In the genomic region with DNA sequence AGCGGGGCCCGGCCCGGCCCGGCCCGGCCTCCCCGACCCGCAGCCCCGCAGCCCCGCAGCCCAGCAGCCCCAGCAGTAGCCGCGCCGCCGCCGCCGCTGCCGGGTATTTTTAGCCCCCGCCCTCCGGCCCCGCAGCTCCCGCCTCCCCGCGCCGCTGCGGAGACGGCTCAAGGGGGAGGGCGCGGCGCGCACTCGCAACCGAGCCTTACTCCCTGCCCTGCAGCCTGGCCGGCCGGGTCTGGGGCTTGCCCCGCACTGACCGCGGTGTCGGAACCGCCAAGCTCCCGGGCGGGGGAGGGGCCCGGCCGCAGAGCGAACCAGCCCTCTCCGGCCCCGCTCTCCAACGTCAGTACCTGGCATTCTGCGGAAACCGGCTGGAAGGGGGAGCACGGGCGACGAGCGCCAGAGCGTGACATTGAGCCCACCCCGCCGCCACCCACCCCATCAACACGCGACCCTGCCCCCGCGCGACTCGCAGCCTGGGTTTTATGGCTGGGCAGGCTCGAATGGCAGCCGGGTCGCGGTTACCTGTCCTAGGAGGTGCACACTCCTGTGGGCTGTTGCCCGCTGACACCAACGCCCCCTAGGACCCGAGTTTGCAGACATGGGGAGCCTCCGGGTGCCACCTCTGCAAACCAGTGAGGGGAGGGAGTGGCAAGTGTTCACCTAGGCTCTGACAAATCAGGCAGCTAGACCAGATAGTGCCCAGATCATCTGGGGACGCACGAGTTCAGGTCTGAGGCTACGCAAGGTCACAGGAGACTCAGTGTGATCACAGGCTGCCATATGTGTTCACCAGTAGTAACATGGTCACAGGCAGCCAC, we compare ENCODE assay signal across 8 cellular contexts. TPM values are rescaled to one million over a fixed set of nuclear protein-coding genes. Genes with fewer than 3 reads are reported as not detected.
DNase-seq lines count a peak whose midpoint lies in the region; ATAC-seq and TF ChIP-seq lines count a peak whose summit lies in the region.

A gene with protein sequence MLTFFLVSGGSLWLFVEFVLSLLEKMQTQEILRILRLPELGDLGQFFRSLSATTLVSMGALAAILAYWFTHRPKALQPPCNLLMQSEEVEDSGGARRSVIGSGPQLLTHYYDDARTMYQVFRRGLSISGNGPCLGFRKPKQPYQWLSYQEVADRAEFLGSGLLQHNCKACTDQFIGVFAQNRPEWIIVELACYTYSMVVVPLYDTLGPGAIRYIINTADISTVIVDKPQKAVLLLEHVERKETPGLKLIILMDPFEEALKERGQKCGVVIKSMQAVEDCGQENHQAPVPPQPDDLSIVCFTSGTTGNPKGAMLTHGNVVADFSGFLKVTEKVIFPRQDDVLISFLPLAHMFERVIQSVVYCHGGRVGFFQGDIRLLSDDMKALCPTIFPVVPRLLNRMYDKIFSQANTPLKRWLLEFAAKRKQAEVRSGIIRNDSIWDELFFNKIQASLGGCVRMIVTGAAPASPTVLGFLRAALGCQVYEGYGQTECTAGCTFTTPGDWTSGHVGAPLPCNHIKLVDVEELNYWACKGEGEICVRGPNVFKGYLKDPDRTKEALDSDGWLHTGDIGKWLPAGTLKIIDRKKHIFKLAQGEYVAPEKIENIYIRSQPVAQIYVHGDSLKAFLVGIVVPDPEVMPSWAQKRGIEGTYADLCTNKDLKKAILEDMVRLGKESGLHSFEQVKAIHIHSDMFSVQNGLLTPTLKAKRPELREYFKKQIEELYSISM (minus strand): TSS at position 98 of the 824 bp plus-strand sequence. CDS start 105 bp downstream, outside the sequence.

- peak within 1 kb of the TSS in 7 of 8 donors; percentile 57 to 92 (median 73) for H3K27ac Mint-ChIP-seq in CD8-positive, alpha-beta memory T cell
- peak within 1 kb of the TSS; percentile 71 for H3K27ac Mint-ChIP-seq in activated naive CD8-positive, alpha-beta T cell treated with anti-CD3 and anti-CD28 coated beads, Interleukin-2, amount 50 U/mL, for 24 hours

- peaks cover 3% of the 10 kb centered on the region for H3K27me3 ChIP-seq in CD8-positive, alpha-beta memory T cell (ENCODE audit: insufficient read depth, low read length, poor library complexity, severe bottlenecking)
- H3K27me3 ChIP-seq in Peyer's patch = peaks cover 0 to 11% of the 10 kb centered on the region in 2 donors

- H3K9me3 ChIP-seq in CD8-positive, alpha-beta memory T cell (ENCODE audit: low read length) = no peaks in the 10 kb centered on the region
- peaks cover 0 to 3% (median 0%) of the 10 kb centered on the region in 4 donors for H3K9me3 ChIP-seq in Peyer's patch

- TF ChIP-seq POLR2A in Peyer's patch (IDR thresholded peaks at IDR 0.05) = no peak

- peaks cover 9 to 22% of the 10 kb centered on the region in 2 donors for H3K27me3 Mint-ChIP-seq in CD8-positive, alpha-beta memory T cell
- peaks cover 44% of the 10 kb centered on the region for H3K27me3 Mint-ChIP-seq in activated naive CD8-positive, alpha-beta T cell treated with anti-CD3 and anti-CD28 coated beads, Interleukin-2, amount 50 U/mL, for 24 hours

- CTCF ChIA-PET in CD8-positive, alpha-beta memory T cell (lab: Charles Lee) = interaction anchor here (1.0 to 13.3 kb wide), 6 partner anchors 12 to 485 kb away, joined by 3 to 157 read pairs (median 5); no protein-coding TSS in a partner anchor

- ATAC-seq in activated naive CD8-positive, alpha-beta T cell treated with anti-CD3 and anti-CD28 coated beads, Interleukin-2, amount 50 U/mL, for 24 hours = peak; percentile 6
- peak; percentile 55 to 68 for ATAC-seq in left cardiac atrium

- peaks cover 28 to 41% (median 40%) of the 10 kb centered on the region in 3 donors for H3K4me1 Mint-ChIP-seq in CD8-positive, alpha-beta memory T cell
- H3K4me1 Mint-ChIP-seq in activated naive CD8-positive, alpha-beta T cell treated with anti-CD3 and anti-CD28 coated beads, Interleukin-2, amount 50 U/mL, for 24 hours = peaks cover 51% of the 10 kb centered on the region

- peaks cover 11% of the 10 kb centered on the region for H3K4me1 ChIP-seq in CD8-positive, alpha-beta memory T cell (ENCODE audit: insufficient read depth, low read length)
- peaks cover 0 to 11% (median 5%) of the 10 kb centered on the region in 4 donors for H3K4me1 ChIP-seq in Peyer's patch

- intact Hi-C loops in left cardiac atrium (cut with DNase I) = no loop called here
- intact Hi-C loops in posterior vena cava (cut with DNase I) = loop anchor here in 1 of 2 donors (5.0 kb wide), 1 partner anchor 199 kb away; no protein-coding TSS in a partner anchor

- H3K4me3 Mint-ChIP-seq in CD8-positive, alpha-beta memory T cell = peak within 1 kb of the TSS; percentile 75 to 92 (median 79)
- peak within 1 kb of the TSS; percentile 81 for H3K4me3 Mint-ChIP-seq in activated naive CD8-positive, alpha-beta T cell treated with anti-CD3 and anti-CD28 coated beads, Interleukin-2, amount 50 U/mL, for 24 hours

- no peaks in the 10 kb centered on the region for H3K36me3 ChIP-seq in CD8-positive, alpha-beta memory T cell (ENCODE audit: insufficient read depth, low read length)
- no peaks in the 10 kb centered on the region for H3K36me3 ChIP-seq in Peyer's patch

- H3K4me3 ChIP-seq in CD8-positive, alpha-beta memory T cell (ENCODE audit: low read length) = peak within 1 kb of the TSS; percentile 28
- H3K4me3 ChIP-seq in Peyer's patch = peak within 1 kb of the TSS; percentile 45 to 82 (median 64)

- POLR2A ChIA-PET in CD8-positive, alpha-beta memory T cell (lab: Charles Lee) = interaction anchor here (0.6 to 1.1 kb wide), 2 partner anchors 11 to 465 kb away, joined by 3 to 5 read pairs; no protein-coding TSS in a partner anchor

- peak; percentile 28 to 66 (median 47) for DNase-seq in CD8-positive, alpha-beta memory T cell
- DNase-seq in Peyer's patch = peak; percentile 17 to 68 (median 52)
- DNase-seq in activated naive CD8-positive, alpha-beta T cell treated with anti-CD3 and anti-CD28 coated beads, Interleukin-2, amount 50 U/mL, for 24 hours = peak; percentile 42
- peak; percentile 40 for DNase-seq in left cardiac atrium
- peak; percentile 80 for DNase-seq in posterior vena cava (ENCODE audit: low spot score)
- no peak for DNase-seq in SKM-1 treated with dmso at 0.1 percent for 144 hours (lab: John Stamatoyannopoulos, UW; ENCODE audit: unreplicated experiment)
- DNase-seq in putamen (ENCODE audit: low spot score) = no peak
- no peak for DNase-seq in GF-D8 (lab: John Stamatoyannopoulos, UW)

- no peaks in the 10 kb centered on the region for H3K9me3 Mint-ChIP-seq in CD8-positive, alpha-beta memory T cell
- H3K9me3 Mint-ChIP-seq in activated naive CD8-positive, alpha-beta T cell treated with anti-CD3 and anti-CD28 coated beads, Interleukin-2, amount 50 U/mL, for 24 hours = no peaks in the 10 kb centered on the region

- no peak for TF ChIP-seq CTCF in Peyer's patch (IDR thresholded peaks at IDR 0.05)

- H3K36me3 Mint-ChIP-seq in CD8-positive, alpha-beta memory T cell = no peaks in the 10 kb centered on the region
- H3K36me3 Mint-ChIP-seq in activated naive CD8-positive, alpha-beta T cell treated with anti-CD3 and anti-CD28 coated beads, Interleukin-2, amount 50 U/mL, for 24 hours (ENCODE audit: low read depth) = no peaks in the 10 kb centered on the region

- no peak within 1 kb of the TSS for H3K27ac ChIP-seq in CD8-positive, alpha-beta memory T cell (ENCODE audit: low read depth, low read length)
- no peak within 1 kb of the TSS for H3K27ac ChIP-seq in Peyer's patch

RNA-seq across cellular contexts. Expression of the gene that starts here (rescaled TPM):
- total RNA-seq in CD8-positive, alpha-beta memory T cell = 10 to 100 TPM; 21.8 to 22.7 TPM
- 20.7 TPM for polyA plus RNA-seq in CD8-positive, alpha-beta memory T cell
- total RNA-seq in Peyer's patch (10 to 100 TPM in 1 of 4 donors, 1 to 10 TPM in 2, not detected in 1; 1.1 to 12.4 (median 7.4) TPM), left cardiac atrium (1 to 10 TPM; 1.6 to 4.4 TPM), posterior vena cava (under 1 TPM; 0.32 to 0.62 TPM)

Comparison
In these comparisons a context has a peak if more than half of its experiments do, and no peak if none do; other contexts are left out.
1. Peak in DNase-seq in posterior vena cava; RNA of the gene not detected or under 1 TPM.
2. DNase-seq: peak in CD8-positive, alpha-beta memory T cell (5 of 5), Peyer's patch (3 of 3), activated naive CD8-positive, alpha-beta T cell treated with anti-CD3 and anti-CD28 coated beads, Interleukin-2, amount 50 U/mL, for 24 hours (single experiment) and left cardiac atrium (single experiment); none in SKM-1 treated with dmso at 0.1 percent for 144 hours (single experiment), putamen (single experiment) and GF-D8 (single experiment).